In genomic region chr1:201142854-201143725, GRCh38 we compare ENCODE assay signal across 19 cellular contexts. TPM values are rescaled to one million over a fixed set of nuclear protein-coding genes. Genes with fewer than 3 reads are reported as not detected.
DNase-seq lines count a peak whose midpoint lies in the region; FAIRE-seq and TF ChIP-seq lines count a peak whose summit lies in the region.
"Had no signal": no experiment of that assay in that cellular context is flagged by ENCODE, and none has a peak within 500 bp of the region (broad histone marks: within the 10 kb centered on the region; RNA-seq: fewer than 3 reads in every experiment).

No MANE protein-coding gene starts in this region.

- H3K36me3 ChIP-seq in BJ (ENCODE audit: control insufficient read depth, insufficient read depth, low read length): peaks cover 34% of the 10 kb centered on the region
- peaks cover 22% of the 10 kb centered on the region for H3K36me3 ChIP-seq in bronchial epithelial cell (ENCODE audit: control insufficient read depth, insufficient read depth, low read length)

- H3K27me3 ChIP-seq in BJ (ENCODE audit: control insufficient read depth, insufficient read depth, low read length): no peaks in the 10 kb centered on the region
- no peaks in the 10 kb centered on the region for H3K27me3 ChIP-seq in bronchial epithelial cell (ENCODE audit: control insufficient read depth, insufficient read depth, low read length)

- H3K4me3 ChIP-seq in BJ (ENCODE audit: low read depth, low read length): no peak overlapping the region
- no peak overlapping the region for H3K4me3 ChIP-seq in bronchial epithelial cell (ENCODE audit: low read depth, low read length)
- H3K4me3 ChIP-seq: PC-9 had no signal

- CTCF ChIA-PET in BJ (lab: Yijun Ruan, JAX): interaction anchor here (0.8 to 1.6 kb wide), 3 partner anchors 8 to 41 kb away, joined by 3 to 7 read pairs (median 3); no protein-coding TSS in a partner anchor

- TF ChIP-seq CTCF in BJ (IDR thresholded peaks at IDR 0.05; ENCODE audit: insufficient read depth, low read depth, low read length) (peak; percentile 15; the same call in 1 of the 2 replicates), bronchial epithelial cell (IDR thresholded peaks at IDR 0.05; ENCODE audit: insufficient read depth, low read length, severe bottlenecking) (no peak)

- POLR2A ChIA-PET in BJ (lab: Charles Lee): no interaction called here

- peak; percentile 13 for FAIRE-seq in bronchial epithelial cell (lab: Jason Lieb, UNC)

- peak; percentile 50 for DNase-seq in AG08395 (ENCODE audit: low spot score)
- DNase-seq in BJ (ENCODE audit: low read depth): no peak
- DNase-seq in bronchial epithelial cell (ENCODE audit: low read depth): no peak
- peak; percentile 32 for DNase-seq in islet precursor cell
- no peak for DNase-seq in epidermal melanocyte (ENCODE audit: insufficient read length, low spot score)
- DNase-seq in T-helper 9 cell: no peak
- DNase-seq in NCI-H510A (lab: John Stamatoyannopoulos, UW): no peak
- no peak for DNase-seq in NCI-H1436 (lab: John Stamatoyannopoulos, UW)
- DNase-seq: DMS53, GDM1, IMR-90, NCI-H1105, NCI-H2081 treated with DMSO at 0.1 percent for 48 hours, NCI-H526 treated with DMSO at 0.1 percent for 48 hours, PC-9, RPMI8226, SHP77 had no signal

RNA-seq across cellular contexts. Expression of gene TMEM9, which starts 11.2 kb away (rescaled TPM):
- polyA plus RNA-seq in BJ (2011; rRNA removed): 121 and 171 TPM in 2 replicates
- 64.7 and 85.3 TPM in 2 replicates for polyA minus RNA-seq in BJ (2011; rRNA and poly(A)+ RNA removed)
- 66.9 and 104 TPM in 2 replicates for total RNA-seq in bronchial epithelial cell

RNA-seq across cellular contexts. Expression of gene ASCL5, which starts 16.1 kb away (rescaled TPM):
- polyA plus RNA-seq in BJ (2011; rRNA removed): 0.06 TPM in 1 of 2 replicates, not detected in the other
- not detected in 2 replicates for polyA minus RNA-seq in BJ (2011; rRNA and poly(A)+ RNA removed)
- total RNA-seq in bronchial epithelial cell: under 0.01 and 0.13 TPM in 2 replicates
- total RNA-seq: A673, H4, IMR-90 had no signal
- polyA plus RNA-seq: IMR-90 had no signal

RNA-seq across cellular contexts. Expression of gene CACNA1S, which starts 30.9 kb away (rescaled TPM):
- not detected in 2 replicates for polyA plus RNA-seq in BJ (2011; rRNA removed)
- polyA minus RNA-seq in BJ (2011; rRNA and poly(A)+ RNA removed): not detected in 2 replicates
- not detected in 2 replicates for total RNA-seq in bronchial epithelial cell
- total RNA-seq: A673, H4, IMR-90, PC-9 had no signal
- polyA plus RNA-seq: IMR-90 had no signal

RNA-seq across cellular contexts. Expression of gene IGFN1, which starts 47.5 kb away (rescaled TPM):
- polyA plus RNA-seq in BJ (2011; rRNA removed): not detected in 2 replicates
- not detected in 2 replicates for polyA minus RNA-seq in BJ (2011; rRNA and poly(A)+ RNA removed)
- under 0.01 and 0.26 TPM in 2 replicates for total RNA-seq in bronchial epithelial cell
- total RNA-seq: IMR-90 had no signal

Comparison
In these comparisons a context has a peak if more than half of its experiments do, and no peak if none do; other contexts are left out.
1. DNase-seq: peak in AG08395 (single experiment) and islet precursor cell (single experiment); none in BJ (single experiment), bronchial epithelial cell (single experiment), epidermal melanocyte (single experiment), T-helper 9 cell (single experiment), NCI-H510A (single experiment) and NCI-H1436 (single experiment).